In the genomic region with DNA sequence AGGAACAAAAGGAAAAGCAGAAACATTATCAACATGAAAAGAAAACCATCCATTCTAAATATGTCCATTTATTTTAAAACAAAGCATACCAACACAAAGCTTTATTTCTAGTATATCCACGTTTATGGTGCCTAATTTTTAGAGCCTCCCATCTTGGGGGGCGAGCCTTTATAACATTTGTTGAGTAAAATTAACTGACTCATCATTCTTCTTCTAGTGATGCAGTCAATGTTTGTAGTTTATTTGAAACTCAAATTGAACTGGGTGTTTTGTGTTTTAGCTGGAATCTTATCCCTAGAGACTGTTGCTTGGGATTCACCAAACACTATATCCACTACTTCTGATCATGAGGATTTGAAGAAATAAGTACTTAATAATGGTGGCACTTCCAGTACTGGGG, we compare ENCODE assay signal across 24 cellular contexts.
"Had no signal": no experiment of that assay in that cellular context is flagged by ENCODE, and none has a peak within 500 bp of the region (broad histone marks: within the 10 kb centered on the region; RNA-seq: fewer than 3 reads in every experiment).

No MANE protein-coding gene starts in this region.

- H3K4me1 ChIP-seq: colonic mucosa, lower lobe of right lung had no signal

- ATAC-seq: effector memory CD8-positive, alpha-beta T cell; esophagus mucosa; gastrocnemius medialis; heart right ventricle; left cardiac atrium; left lung; left ventricle myocardium superior; lower lobe of right lung; mucosa of descending colon had no signal

- H3K27ac ChIP-seq: colonic mucosa, epithelial cell of prostate, esophagus squamous epithelium, gastrocnemius medialis, heart right ventricle, left lung, lower lobe of right lung had no signal

- FAIRE-seq: endometrium, islet of Langerhans, keratinocyte had no signal

- H3K36me3 ChIP-seq: colonic mucosa, esophagus squamous epithelium, gastrocnemius medialis, heart right ventricle, left lung, lower lobe of right lung had no signal

- H3K27me3 ChIP-seq: colonic mucosa, esophagus squamous epithelium, gastrocnemius medialis, left lung had no signal

- H3K4me3 ChIP-seq: colonic mucosa, esophagus squamous epithelium, gastrocnemius medialis, heart right ventricle, left lung, lower lobe of right lung, mucosa of descending colon had no signal

- DNase-seq: colonic mucosa; cortex of kidney; effector CD8-positive, alpha-beta T cell; effector memory CD8-positive, alpha-beta T cell; endodermal cell; esophagus squamous epithelium; foreskin fibroblast; foreskin melanocyte; gastrocnemius medialis; glutamatergic neuron; head of caudate nucleus; heart right ventricle; hippocampal formation; left cardiac atrium; left lung; left ventricle myocardium superior; lower lobe of right lung; mesenchymal stem cell; mucosa of descending colon had no signal

- H3K9me3 ChIP-seq: colonic mucosa, esophagus squamous epithelium, gastrocnemius medialis, heart right ventricle, left lung, lower lobe of right lung, mucosa of descending colon had no signal
